27 cellular contexts compared by ENCODE assay signal in genomic region chrX:144214651-144215050, GRCh38.
"Had no signal": no experiment of that assay in that cellular context is flagged by ENCODE, and none has a peak within 500 bp of the region (broad histone marks: within the 10 kb centered on the region; RNA-seq: fewer than 3 reads in every experiment).

No MANE protein-coding gene starts in this region.

- H3K27ac Mint-ChIP-seq: immature natural killer cell; memory B cell; naive thymus-derived CD4-positive, alpha-beta T cell; natural killer cell treated with Interleukin-12 subunit alpha and Interleukin-12 subunit beta and Interleukin-15 and Interleukin-18, amount 100 ng/mL, for 72 hours; stimulated activated effector memory CD8-positive, alpha-beta T cell treated with anti-CD3 and anti-CD28 coated beads, Interleukin-12 subunit alpha, Interleukin-12 subunit beta, amount 100 ng/mL, for 72 hours; stimulated activated naive CD8-positive, alpha-beta T cell treated with anti-CD3 and anti-CD28 coated beads, Interleukin-15, Interleukin-2, amounts not matched to agents 100 ng/mL and 50 ng/mL, for 24 hours had no signal

- ATAC-seq: mucosa of descending colon; naive thymus-derived CD4-positive, alpha-beta T cell; natural killer cell treated with Interleukin-12 subunit alpha and Interleukin-12 subunit beta and Interleukin-15 and Interleukin-18, amount 100 ng/mL, for 72 hours; right cardiac atrium; stimulated activated effector memory CD8-positive, alpha-beta T cell treated with anti-CD3 and anti-CD28 coated beads, Interleukin-12 subunit alpha, Interleukin-12 subunit beta, amount 100 ng/mL, for 72 hours; upper lobe of right lung had no signal

- H3K9me3 Mint-ChIP-seq: memory B cell; natural killer cell treated with Interleukin-12 subunit alpha and Interleukin-12 subunit beta and Interleukin-15 and Interleukin-18, amount 100 ng/mL, for 72 hours had no signal

- H3K4me3 ChIP-seq: left ventricle myocardium inferior, lung, mucosa of descending colon, ovary, prostate gland, sigmoid colon, spleen, suprapubic skin, thoracic aorta, tibial artery, upper lobe of right lung had no signal

- DNase-seq: hypothalamus; immature natural killer cell; left ventricle myocardium inferior; midbrain; mucosa of descending colon; naive thymus-derived CD4-positive, alpha-beta T cell; ovary; posterior cingulate gyrus; retina; right cardiac atrium; sigmoid colon; small intestine; spleen; stimulated activated CD4-positive, alpha-beta T cell treated with anti-CD3 and anti-CD28 coated beads, Interleukin-4, amount 100 ng/mL, for 24 hours; stimulated activated naive CD4-positive, alpha-beta T cell; tibial artery; trophoblast cell; upper lobe of right lung had no signal

- H3K4me1 Mint-ChIP-seq: immature natural killer cell; memory B cell; naive thymus-derived CD4-positive, alpha-beta T cell; stimulated activated effector memory CD8-positive, alpha-beta T cell treated with anti-CD3 and anti-CD28 coated beads, Interleukin-12 subunit alpha, Interleukin-12 subunit beta, amount 100 ng/mL, for 72 hours had no signal

- H3K4me1 ChIP-seq: left ventricle myocardium inferior, prostate gland, sigmoid colon, spleen, suprapubic skin, tibial artery, upper lobe of right lung had no signal

- H3K36me3 ChIP-seq: left ventricle myocardium inferior, ovary, prostate gland, sigmoid colon, spleen, suprapubic skin, thoracic aorta, tibial artery, upper lobe of right lung had no signal

- FAIRE-seq: urothelium cell line had no signal

- H3K36me3 Mint-ChIP-seq: immature natural killer cell; memory B cell; naive thymus-derived CD4-positive, alpha-beta T cell; natural killer cell treated with Interleukin-12 subunit alpha and Interleukin-12 subunit beta and Interleukin-15 and Interleukin-18, amount 100 ng/mL, for 72 hours; stimulated activated effector memory CD8-positive, alpha-beta T cell treated with anti-CD3 and anti-CD28 coated beads, Interleukin-12 subunit alpha, Interleukin-12 subunit beta, amount 100 ng/mL, for 72 hours had no signal

- H3K9me3 ChIP-seq: left ventricle myocardium inferior, mucosa of descending colon, ovary, prostate gland, sigmoid colon, spleen, suprapubic skin, thoracic aorta, tibial artery, upper lobe of right lung had no signal

- H3K4me3 Mint-ChIP-seq: immature natural killer cell; memory B cell; naive thymus-derived CD4-positive, alpha-beta T cell; natural killer cell treated with Interleukin-12 subunit alpha and Interleukin-12 subunit beta and Interleukin-15 and Interleukin-18, amount 100 ng/mL, for 72 hours; stimulated activated effector memory CD8-positive, alpha-beta T cell treated with anti-CD3 and anti-CD28 coated beads, Interleukin-12 subunit alpha, Interleukin-12 subunit beta, amount 100 ng/mL, for 72 hours; stimulated activated naive CD8-positive, alpha-beta T cell treated with anti-CD3 and anti-CD28 coated beads, Interleukin-15, Interleukin-2, amounts not matched to agents 100 ng/mL and 50 ng/mL, for 24 hours had no signal

- H3K27ac ChIP-seq: left ventricle myocardium inferior, ovary, prostate gland, sigmoid colon, spleen, suprapubic skin, thoracic aorta, tibial artery, upper lobe of right lung had no signal

- H3K27me3 Mint-ChIP-seq: memory B cell; naive thymus-derived CD4-positive, alpha-beta T cell; stimulated activated naive CD8-positive, alpha-beta T cell treated with anti-CD3 and anti-CD28 coated beads, Interleukin-15, Interleukin-2, amounts not matched to agents 100 ng/mL and 50 ng/mL, for 24 hours had no signal

- H3K27me3 ChIP-seq: ovary, sigmoid colon, spleen, suprapubic skin, tibial artery, upper lobe of right lung had no signal
